ENCODE assay signal across 19 cellular contexts in the genomic region with DNA sequence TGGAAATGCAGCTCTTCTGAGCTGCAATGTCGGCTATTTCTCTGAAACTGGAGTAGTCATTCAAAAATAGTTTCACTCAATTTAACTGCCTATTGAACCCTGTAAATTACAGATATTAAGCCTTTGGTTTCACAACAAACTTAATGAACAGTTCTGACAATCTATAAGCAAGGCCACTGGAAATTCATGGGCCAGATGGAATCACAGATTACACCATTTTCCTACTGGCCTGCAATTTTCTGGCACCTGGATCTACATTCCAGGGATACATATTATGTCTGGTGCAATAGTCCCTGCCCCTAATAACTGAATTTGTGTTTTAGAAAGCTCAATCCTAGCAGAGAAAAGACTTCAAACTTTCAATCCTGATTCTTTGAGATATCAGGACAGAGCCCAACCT.
DNase-seq lines count a peak whose midpoint lies in the region; ATAC-seq, FAIRE-seq and TF ChIP-seq lines count a peak whose summit lies in the region.
"Had no signal": no experiment of that assay in that cellular context is flagged by ENCODE, and none has a peak within 500 bp of the region (broad histone marks: within the 10 kb centered on the region; RNA-seq: fewer than 3 reads in every experiment).

No MANE protein-coding gene starts in this region.

- no peak for ATAC-seq in activated naive CD8-positive, alpha-beta T cell treated with anti-CD3 and anti-CD28 coated beads, Interleukin-2, amount 10 ng/mL, durations not matched to agents 7 days and 5 days (ENCODE audit: low read depth)
- ATAC-seq in GM18520 (IDR thresholded peaks at IDR 0.05; ENCODE audit: unreplicated experiment): no peak

- H3K4me3 Mint-ChIP-seq in activated naive CD4-positive, alpha-beta T cell treated with anti-CD3 and anti-CD28 coated beads, Interleukin-2, amount 10 ng/mL, durations not matched to agents 7 days and 5 days: no peak overlapping the region
- H3K4me3 Mint-ChIP-seq in activated naive CD8-positive, alpha-beta T cell treated with anti-CD3 and anti-CD28 coated beads, Interleukin-2, amount 10 ng/mL, durations not matched to agents 7 days and 5 days: no peak overlapping the region

- POLR2A ChIA-PET in activated naive CD8-positive, alpha-beta T cell treated with anti-CD3 and anti-CD28 coated beads, Interleukin-2, amount 10 ng/mL, durations not matched to agents 7 days and 5 days (lab: Charles Lee): interaction anchor here (0.7 to 2.0 kb wide), 5 partner anchors 12 to 258 kb away, joined by 3 to 5 read pairs (median 4); no protein-coding TSS in a partner anchor

- no peak for TF ChIP-seq POLR2A in GM12892 (IDR thresholded peaks at IDR 0.05; ENCODE audit: low read depth, low read length)

- peaks cover 24% of the 10 kb centered on the region for H3K4me1 Mint-ChIP-seq in activated naive CD4-positive, alpha-beta T cell treated with anti-CD3 and anti-CD28 coated beads, Interleukin-2, amount 10 ng/mL, durations not matched to agents 7 days and 5 days
- peaks cover 45% of the 10 kb centered on the region for H3K4me1 Mint-ChIP-seq in activated naive CD8-positive, alpha-beta T cell treated with anti-CD3 and anti-CD28 coated beads, Interleukin-2, amount 10 ng/mL, durations not matched to agents 7 days and 5 days

- FAIRE-seq in GM12892 (lab: Jason Lieb, UNC): no peak
- FAIRE-seq: GM12891, H1 had no signal

- H3K27me3 Mint-ChIP-seq in activated naive CD4-positive, alpha-beta T cell treated with anti-CD3 and anti-CD28 coated beads, Interleukin-2, amount 10 ng/mL, durations not matched to agents 7 days and 5 days: no peaks in the 10 kb centered on the region
- H3K27me3 Mint-ChIP-seq in activated naive CD8-positive, alpha-beta T cell treated with anti-CD3 and anti-CD28 coated beads, Interleukin-2, amount 10 ng/mL, durations not matched to agents 7 days and 5 days: no peaks in the 10 kb centered on the region

- DNase-seq in NCI-H2227 (lab: John Stamatoyannopoulos, UW; ENCODE audit: unreplicated experiment) (peak; percentile 26), NCI-H2227 treated with DMSO at 0.1 percent for 48 hours (lab: John Stamatoyannopoulos, UW) (no peak), mucosa of gallbladder (ENCODE audit: low spot score) (no peak), GM12892 (ENCODE audit: insufficient read length) (no peak)
- DNase-seq in activated naive CD4-positive, alpha-beta T cell treated with anti-CD3 and anti-CD28 coated beads, Interleukin-2, amount 10 ng/mL, durations not matched to agents 7 days and 5 days: no peak
- no peak for DNase-seq in activated naive CD4-positive, alpha-beta T cell treated with anti-CD3 and anti-CD28 coated beads, Interleukin-2, amount 50 U/mL, for 16 hours
- DNase-seq in activated naive CD8-positive, alpha-beta T cell treated with anti-CD3 and anti-CD28 coated beads, Interleukin-2, amount 10 ng/mL, durations not matched to agents 7 days and 5 days: no peak
- DNase-seq: 8988T, Caco-2, MV-4-11, NCI-H1417 treated with DMSO at 0.1 percent for 48 hours, NCI-H2029, NCI-H2171 treated with DMSO at 0.1 percent for 48 hours, NCI-H524, Peyer's patch, Right ventricle myocardium superior had no signal

- CTCF ChIA-PET in activated naive CD4-positive, alpha-beta T cell treated with anti-CD3 and anti-CD28 coated beads, Interleukin-2, amount 10 ng/mL, durations not matched to agents 7 days and 5 days (lab: Charles Lee): no interaction called here

- peaks cover 4% of the 10 kb centered on the region for H3K36me3 Mint-ChIP-seq in activated naive CD4-positive, alpha-beta T cell treated with anti-CD3 and anti-CD28 coated beads, Interleukin-2, amount 10 ng/mL, durations not matched to agents 7 days and 5 days
- peaks cover 29% of the 10 kb centered on the region for H3K36me3 Mint-ChIP-seq in activated naive CD8-positive, alpha-beta T cell treated with anti-CD3 and anti-CD28 coated beads, Interleukin-2, amount 10 ng/mL, durations not matched to agents 7 days and 5 days

- peaks cover 2% of the 10 kb centered on the region for H3K9me3 Mint-ChIP-seq in activated naive CD4-positive, alpha-beta T cell treated with anti-CD3 and anti-CD28 coated beads, Interleukin-2, amount 10 ng/mL, durations not matched to agents 7 days and 5 days
- H3K9me3 Mint-ChIP-seq in activated naive CD8-positive, alpha-beta T cell treated with anti-CD3 and anti-CD28 coated beads, Interleukin-2, amount 10 ng/mL, durations not matched to agents 7 days and 5 days: peaks cover 10% of the 10 kb centered on the region

- H3K27ac Mint-ChIP-seq in activated naive CD4-positive, alpha-beta T cell treated with anti-CD3 and anti-CD28 coated beads, Interleukin-2, amount 10 ng/mL, durations not matched to agents 7 days and 5 days: peak overlapping the region; percentile 49
- H3K27ac Mint-ChIP-seq in activated naive CD8-positive, alpha-beta T cell treated with anti-CD3 and anti-CD28 coated beads, Interleukin-2, amount 10 ng/mL, durations not matched to agents 7 days and 5 days: peak overlapping the region; percentile 87
